In the genomic region with DNA sequence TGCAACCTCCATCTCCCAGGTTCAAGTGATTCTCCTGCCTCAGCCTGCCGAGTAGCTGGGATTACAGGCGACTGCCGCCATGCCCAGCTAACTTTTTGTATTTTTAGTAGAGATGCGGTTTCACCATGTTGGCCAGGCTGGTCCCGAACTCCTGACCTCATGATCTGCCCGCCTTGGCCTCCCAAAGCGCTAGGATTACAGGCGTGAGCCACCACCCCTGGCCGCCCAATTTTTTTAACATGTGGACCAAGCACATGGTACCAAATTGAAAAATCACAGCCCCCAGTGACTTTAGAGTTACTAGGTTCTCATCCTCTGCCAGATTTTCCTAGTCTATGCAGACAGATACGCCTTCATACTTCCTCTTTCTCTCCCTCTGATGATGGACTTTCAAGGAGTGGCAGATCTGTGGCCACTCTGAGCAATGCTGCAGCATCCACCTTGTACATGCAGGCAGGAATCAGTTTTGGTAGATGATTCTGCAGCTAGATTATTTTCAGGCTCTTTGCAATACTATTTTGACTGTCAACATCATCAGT, we compare ENCODE assay signal across 15 cellular contexts.
"Had no signal": no experiment of that assay in that cellular context is flagged by ENCODE, and none has a peak within 500 bp of the region (broad histone marks: within the 10 kb centered on the region; RNA-seq: fewer than 3 reads in every experiment).

No MANE protein-coding gene starts in this region.

- H3K36me3 Mint-ChIP-seq: natural killer cell treated with Interleukin-12 subunit alpha and Interleukin-12 subunit beta and Interleukin-15 and Interleukin-18, amount 100 ng/mL, for 72 hours had no signal

- H3K27me3 Mint-ChIP-seq: activated CD8-positive, alpha-beta T cell treated with anti-CD3 and anti-CD28 coated beads for 36 hours; activated naive CD4-positive, alpha-beta T cell treated with anti-CD3 and anti-CD28 coated beads, Interleukin-2, amount 10 ng/mL, durations not matched to agents 7 days and 5 days; activated T-helper 17 cell treated with anti-CD3 and anti-CD28 coated beads, Interleukin-2, amount 50 U/mL, for 72 hours had no signal

- ATAC-seq: activated CD8-positive, alpha-beta T cell treated with anti-CD3 and anti-CD28 coated beads for 36 hours; activated T-helper 17 cell treated with anti-CD3 and anti-CD28 coated beads, Interleukin-2, amount 50 U/mL, for 72 hours; lower lobe of right lung; natural killer cell treated with Interleukin-12 subunit alpha and Interleukin-12 subunit beta and Interleukin-15 and Interleukin-18, amount 100 ng/mL, for 72 hours; sciatic nerve had no signal

- H3K27ac Mint-ChIP-seq: activated CD8-positive, alpha-beta T cell treated with anti-CD3 and anti-CD28 coated beads for 36 hours; activated naive CD4-positive, alpha-beta T cell treated with anti-CD3 and anti-CD28 coated beads, Interleukin-2, amount 10 ng/mL, durations not matched to agents 7 days and 5 days; activated T-helper 17 cell treated with anti-CD3 and anti-CD28 coated beads, Interleukin-2, amount 50 U/mL, for 72 hours; natural killer cell treated with Interleukin-12 subunit alpha and Interleukin-12 subunit beta and Interleukin-15 and Interleukin-18, amount 100 ng/mL, for 72 hours had no signal

- DNase-seq: activated CD4-positive, alpha-beta T cell treated with anti-CD3 and anti-CD28 coated beads for 48 hours; activated CD4-positive, CD25-positive, alpha-beta regulatory T cell; activated CD8-positive, alpha-beta T cell treated with anti-CD3 and anti-CD28 coated beads for 36 hours; activated naive CD4-positive, alpha-beta T cell treated with anti-CD3 and anti-CD28 coated beads, Interleukin-2, amount 10 ng/mL, durations not matched to agents 7 days and 5 days; adrenal gland; effector CD4-positive, alpha-beta T cell; hypothalamus; lower lobe of right lung; nucleus accumbens; stimulated activated CD4-positive, alpha-beta T cell treated with anti-CD3 and anti-CD28 coated beads, Interleukin-4, amount 100 ng/mL, for 1 hour; SW 1271; T-helper 2 cell had no signal

- H3K4me3 Mint-ChIP-seq: activated CD8-positive, alpha-beta T cell treated with anti-CD3 and anti-CD28 coated beads for 36 hours; activated naive CD4-positive, alpha-beta T cell treated with anti-CD3 and anti-CD28 coated beads, Interleukin-2, amount 10 ng/mL, durations not matched to agents 7 days and 5 days; activated T-helper 17 cell treated with anti-CD3 and anti-CD28 coated beads, Interleukin-2, amount 50 U/mL, for 72 hours; natural killer cell treated with Interleukin-12 subunit alpha and Interleukin-12 subunit beta and Interleukin-15 and Interleukin-18, amount 100 ng/mL, for 72 hours had no signal

- H3K9me3 Mint-ChIP-seq: activated naive CD4-positive, alpha-beta T cell treated with anti-CD3 and anti-CD28 coated beads, Interleukin-2, amount 10 ng/mL, durations not matched to agents 7 days and 5 days; activated T-helper 17 cell treated with anti-CD3 and anti-CD28 coated beads, Interleukin-2, amount 50 U/mL, for 72 hours; natural killer cell treated with Interleukin-12 subunit alpha and Interleukin-12 subunit beta and Interleukin-15 and Interleukin-18, amount 100 ng/mL, for 72 hours had no signal
